ENCODE assay signal across 28 cellular contexts in the genomic region with DNA sequence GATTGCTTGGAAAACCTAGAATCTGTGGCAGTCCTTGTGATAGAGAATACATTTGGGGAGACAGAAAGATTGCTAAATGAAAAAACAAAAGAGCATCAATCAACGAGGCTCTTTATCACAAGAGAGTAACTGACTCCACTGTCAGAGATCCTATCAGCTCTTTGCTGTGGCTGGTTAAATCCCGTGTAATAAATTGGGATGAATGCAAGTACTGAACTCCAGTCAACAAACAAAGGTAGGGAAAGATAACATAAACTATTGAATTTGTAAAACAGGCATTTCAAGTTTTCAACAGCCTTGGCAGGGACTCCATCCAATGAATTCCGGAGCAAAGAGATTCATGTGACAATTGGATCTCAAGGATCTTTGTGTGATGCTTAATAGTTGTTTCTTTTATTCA. TPM values are rescaled to one million over a fixed set of nuclear protein-coding genes. Genes with fewer than 3 reads are reported as not detected.
DNase-seq lines count a peak whose midpoint lies in the region; ATAC-seq and TF ChIP-seq lines count a peak whose summit lies in the region.
"Had no signal": no experiment of that assay in that cellular context is flagged by ENCODE, and none has a peak within 500 bp of the region (broad histone marks: within the 10 kb centered on the region; RNA-seq: fewer than 3 reads in every experiment).

No MANE protein-coding gene starts in this region.

- peak; percentile 41 for DNase-seq in NCI-H1105 treated with DMSO at 0.1 percent for 48 hours (lab: John Stamatoyannopoulos, UW)
- no peak for DNase-seq in NCI-H1105 (lab: John Stamatoyannopoulos, UW)
- no peak for DNase-seq in HCT116 (ENCODE audit: low read depth, low spot score)
- peak; percentile 86 for DNase-seq in SK-N-DZ (ENCODE audit: low spot score)
- no peak for DNase-seq in mucosa of descending colon
- DNase-seq in MG63: no peak
- no peak for DNase-seq in activated CD4-positive, alpha-beta memory T cell treated with anti-CD3 and anti-CD28 coated beads, Interleukin-2, amount 10 ng/mL, durations not matched to agents 7 days and 5 days
- DNase-seq: activated naive CD4-positive, alpha-beta T cell; activated T-cell treated with anti-CD3 and anti-CD28 coated beads, Interleukin-2, amount 50 U/mL, for 24 hours; AML-193; brain microvascular endothelial cell; CD8-positive, alpha-beta memory T cell; effector CD8-positive, alpha-beta T cell; foreskin fibroblast; HCEC 1CT; left cardiac atrium; mesenchymal stem cell; naive B cell; NCI-H1417 treated with DMSO at 0.1 percent for 48 hours; nucleus accumbens; OCI-M1; small intestine; stimulated activated CD4-positive, alpha-beta T cell treated with anti-CD3 and anti-CD28 coated beads, Interleukin-1b, Interleukin-23, amount 100 ng/mL, for 48 hours; T-helper 1 cell; upper lobe of left lung had no signal

- H3K4me1 ChIP-seq in HCT116 (ENCODE audit: control insufficient read depth in 1 of 2, insufficient read depth in 2 of 2, low read length in 2 of 2): no peaks in the 10 kb centered on the region
- no peaks in the 10 kb centered on the region for H3K4me1 ChIP-seq in mucosa of descending colon (ENCODE audit: low read depth)
- H3K4me1 ChIP-seq: upper lobe of left lung had no signal

- no peaks in the 10 kb centered on the region for H3K9me2 ChIP-seq in HCT116 (ENCODE audit: insufficient read depth)

- no peaks in the 10 kb centered on the region for H3K9me3 Mint-ChIP-seq in activated CD4-positive, alpha-beta memory T cell treated with anti-CD3 and anti-CD28 coated beads, Interleukin-2, amount 10 ng/mL, durations not matched to agents 7 days and 5 days
- H3K9me3 Mint-ChIP-seq: activated T-cell treated with anti-CD3 and anti-CD28 coated beads, Interleukin-2, amount 50 U/mL, for 24 hours; CD8-positive, alpha-beta memory T cell; naive B cell had no signal

- peaks cover 12% of the 10 kb centered on the region for H3K27me3 Mint-ChIP-seq in activated CD4-positive, alpha-beta memory T cell treated with anti-CD3 and anti-CD28 coated beads, Interleukin-2, amount 10 ng/mL, durations not matched to agents 7 days and 5 days
- H3K27me3 Mint-ChIP-seq: naive B cell had no signal

- H4K20me1 ChIP-seq in HCT116 (ENCODE audit: insufficient read depth): no peaks in the 10 kb centered on the region

- intact Hi-C loops in HCT116 (cut with micrococcal nuclease) (no loop called here), mucosa of descending colon (cut with DNase I, micrococcal nuclease) (no loop called here)

- no TSS peak for BruUV-seq in HCT116 (replicated peaks; lab: Mats Ljungman, UMichigan)

- H3K27ac ChIP-seq in HCT116 (ENCODE audit: low read depth, low read length): no peak overlapping the region
- H3K27ac ChIP-seq: brain microvascular endothelial cell, upper lobe of left lung had no signal

- H3K27ac Mint-ChIP-seq in activated CD4-positive, alpha-beta memory T cell treated with anti-CD3 and anti-CD28 coated beads, Interleukin-2, amount 10 ng/mL, durations not matched to agents 7 days and 5 days: no peak overlapping the region
- H3K27ac Mint-ChIP-seq: activated T-cell treated with anti-CD3 and anti-CD28 coated beads, Interleukin-2, amount 50 U/mL, for 24 hours; CD8-positive, alpha-beta memory T cell; naive B cell had no signal

- TF ChIP-seq POLR2A in HCT116 (IDR thresholded peaks at IDR 0.05; ENCODE audit: borderline replicate concordance, extremely low read depth, insufficient read depth, insufficient read length): no peak

- RAD21 ChIA-PET in HCT116 (lab: Charles Lee; ENCODE audit: low non-redundant PET in 1 of 2, low total read pairs in 2 of 2, uncharacterized antibody in 2 of 2, unreplicated experiment in 2 of 2): no interaction called here

- no peaks in the 10 kb centered on the region for H3K4me1 Mint-ChIP-seq in activated CD4-positive, alpha-beta memory T cell treated with anti-CD3 and anti-CD28 coated beads, Interleukin-2, amount 10 ng/mL, durations not matched to agents 7 days and 5 days
- H3K4me1 Mint-ChIP-seq: CD8-positive, alpha-beta memory T cell; naive B cell had no signal

- H3K9ac ChIP-seq in HCT116 (ENCODE audit: low read length): no peak overlapping the region

- H3K36me3 Mint-ChIP-seq in activated CD4-positive, alpha-beta memory T cell treated with anti-CD3 and anti-CD28 coated beads, Interleukin-2, amount 10 ng/mL, durations not matched to agents 7 days and 5 days (ENCODE audit: low read depth): no peaks in the 10 kb centered on the region
- H3K36me3 Mint-ChIP-seq: CD8-positive, alpha-beta memory T cell; naive B cell had no signal

- no peaks in the 10 kb centered on the region for H3K79me2 ChIP-seq in HCT116 (ENCODE audit: insufficient read depth, low read length)

- H3K4me3 ChIP-seq in HCT116 (replicated peaks in 1 of 2; ENCODE audit: low read depth in 1 of 2, low read length in 2 of 2) (no peak overlapping the region), mucosa of descending colon (no peak overlapping the region), MG63 (no peak overlapping the region)
- H3K4me3 ChIP-seq: upper lobe of left lung had no signal

- H3K9me3 ChIP-seq in HCT116 (ENCODE audit: control insufficient read depth in 1 of 2, insufficient read depth in 1 of 2, low read depth in 1 of 2, low read length in 2 of 2) (no peaks in the 10 kb centered on the region), mucosa of descending colon (no peaks in the 10 kb centered on the region), MG63 (no peaks in the 10 kb centered on the region)
- H3K9me3 ChIP-seq: upper lobe of left lung had no signal

- no peak for TF ChIP-seq RAD21 in HCT116 (IDR thresholded peaks at IDR 0.05; ENCODE audit: low read depth)

- peak overlapping the region; percentile 40 for H2AFZ ChIP-seq in HCT116 (ENCODE audit: low read depth, low read length, poor library complexity, severe bottlenecking)

- H3K27me3 ChIP-seq in HCT116 (ENCODE audit: insufficient read depth, low read length) (no peaks in the 10 kb centered on the region), MG63 (no peaks in the 10 kb centered on the region)
- H3K27me3 ChIP-seq: brain microvascular endothelial cell, upper lobe of left lung had no signal

- CTCF ChIA-PET in HCT116 (lab: Charles Lee): no interaction called here
- CTCF ChIA-PET in activated CD4-positive, alpha-beta memory T cell treated with anti-CD3 and anti-CD28 coated beads, Interleukin-2, amount 10 ng/mL, durations not matched to agents 7 days and 5 days (lab: Charles Lee): no interaction called here

- POLR2A ChIA-PET in HCT116 (lab: Charles Lee): no interaction called here
- POLR2A ChIA-PET in activated CD4-positive, alpha-beta memory T cell treated with anti-CD3 and anti-CD28 coated beads, Interleukin-2, amount 10 ng/mL, durations not matched to agents 7 days and 5 days (lab: Charles Lee): no interaction called here

- no peak overlapping the region for H3K4me2 ChIP-seq in HCT116 (ENCODE audit: low read length)

- TF ChIP-seq CTCF in HCT116 (IDR thresholded peaks at IDR 0.05 in 2 of 3, conservative IDR thresholded peaks at IDR 0.05 in 1 of 3; ENCODE audit: borderline replicate concordance in 1 of 3, insufficient read depth in 1 of 3, low read depth in 2 of 3, low read length in 2 of 3) (no peak), mucosa of descending colon (IDR thresholded peaks at IDR 0.05) (no peak)

- H3K36me3 ChIP-seq in HCT116 (ENCODE audit: control insufficient read depth in 1 of 2, insufficient read depth in 2 of 2, low read length in 2 of 2): no peaks in the 10 kb centered on the region
- no peaks in the 10 kb centered on the region for H3K36me3 ChIP-seq in mucosa of descending colon (ENCODE audit: low read depth)
- no peaks in the 10 kb centered on the region for H3K36me3 ChIP-seq in MG63
- H3K36me3 ChIP-seq: brain microvascular endothelial cell, upper lobe of left lung had no signal

- ATAC-seq in HCT116 (no peak), mucosa of descending colon (peak; percentile 25), GM18858 (IDR thresholded peaks at IDR 0.05; ENCODE audit: unreplicated experiment) (no peak)
- ATAC-seq: left cardiac atrium, Right ventricle myocardium inferior had no signal

- H3K4me3 Mint-ChIP-seq in activated CD4-positive, alpha-beta memory T cell treated with anti-CD3 and anti-CD28 coated beads, Interleukin-2, amount 10 ng/mL, durations not matched to agents 7 days and 5 days: no peak overlapping the region
- H3K4me3 Mint-ChIP-seq: activated T-cell treated with anti-CD3 and anti-CD28 coated beads, Interleukin-2, amount 50 U/mL, for 24 hours; CD8-positive, alpha-beta memory T cell; naive B cell had no signal

TF ChIP-seq in HCT116, 20 proteins besides CTCF, POLR2A, EP300 and RAD21 (continues in another document):
- no peak for TF ChIP-seq FOSL1 (IDR thresholded peaks at IDR 0.05; ENCODE audit: low read depth)
- no peak for TF ChIP-seq SP1 (IDR thresholded peaks at IDR 0.05; ENCODE audit: low read depth)
- TF ChIP-seq SRF (IDR thresholded peaks at IDR 0.05; ENCODE audit: low read depth): no peak
- TF ChIP-seq YY1 (IDR thresholded peaks at IDR 0.05; ENCODE audit: extremely low read depth, insufficient replicate concordance, low read depth, low read length): no peak
- TF ChIP-seq, protein P1, sequence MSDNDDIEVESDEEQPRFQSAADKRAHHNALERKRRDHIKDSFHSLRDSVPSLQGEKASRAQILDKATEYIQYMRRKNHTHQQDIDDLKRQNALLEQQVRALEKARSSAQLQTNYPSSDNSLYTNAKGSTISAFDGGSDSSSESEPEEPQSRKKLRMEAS (IDR thresholded peaks at IDR 0.05): no peak
- TF ChIP-seq TCF7L2 (IDR thresholded peaks at IDR 0.05; ENCODE audit: borderline replicate concordance, extremely low read depth, insufficient read depth, insufficient read length): no peak
- no peak for TF ChIP-seq JUND (IDR thresholded peaks at IDR 0.05)

RNA-seq across cellular contexts. Expression of gene MMRN1, which starts 21.3 kb away (rescaled TPM):
- total RNA-seq in HCT116 (2021; ENCODE audit: unreplicated experiment) (0.12 TPM), mucosa of descending colon (10 to 100 TPM in 2 of 3 donors, 1 to 10 TPM in 1; 8.8 to 40.1 (median 25.2) TPM)
- 0.01 and 0.04 TPM in 2 replicates for polyA plus RNA-seq in HCT116 (2012)
- polyA plus RNA-seq in SK-N-DZ (2014; cell fraction: cytosol; rRNA removed): 0.05 and 0.09 TPM in 2 replicates
- polyA plus RNA-seq in SK-N-DZ (2014; cell fraction: nucleus; rRNA removed): 1.2 TPM in 1 of 2 replicates, not detected in the other
- not detected in 2 replicates for total RNA-seq in MG63 (2014; rRNA removed; shearing (Covaris generic); ENCODE audit: low replicate concordance)
- total RNA-seq in activated CD4-positive, alpha-beta memory T cell treated with anti-CD3 and anti-CD28 coated beads, Interleukin-2, amount 10 ng/mL, durations not matched to agents 7 days and 5 days: 1 to 10 TPM in 1 of 2 experiments, under 1 TPM in 1; 0.90 to 1.2 TPM
- total RNA-seq: activated CD8-positive, alpha-beta memory T cell treated with anti-CD3 and anti-CD28 coated beads for 36 hours; CD8-positive, alpha-beta memory T cell had no signal

Comparison
In these comparisons a context has a peak if more than half of its experiments do, and no peak if none do; other contexts are left out.
1. DNase-seq: peak in NCI-H1105 treated with DMSO at 0.1 percent for 48 hours (single experiment) and SK-N-DZ (single experiment); none in NCI-H1105 (single experiment), HCT116 (single experiment), mucosa of descending colon (0 of 3), MG63 (single experiment) and activated CD4-positive, alpha-beta memory T cell treated with anti-CD3 and anti-CD28 coated beads, Interleukin-2, amount 10 ng/mL, durations not matched to agents 7 days and 5 days (single experiment).